ENCODE assay signal across 1 cellular context in the genomic region with DNA sequence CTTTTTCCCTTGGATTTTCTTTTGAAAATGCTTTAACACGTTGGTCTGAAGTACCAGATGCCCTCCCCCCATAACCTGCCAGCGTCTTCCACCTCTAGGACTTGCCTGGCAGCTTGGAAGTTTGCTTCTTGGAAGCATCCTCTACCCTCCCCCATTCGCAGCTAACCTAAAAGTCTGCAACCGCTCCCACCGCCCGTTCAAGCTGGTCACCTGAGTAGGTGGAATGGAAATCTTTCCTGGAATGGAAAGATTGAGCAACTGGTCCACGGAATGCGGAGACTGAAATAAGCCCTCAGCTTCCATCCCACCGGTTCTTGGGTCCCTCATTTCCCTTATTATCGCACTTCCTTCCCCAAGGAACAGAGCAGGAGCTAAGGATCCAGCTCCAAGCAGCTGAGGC.
TF ChIP-seq lines count a peak whose summit lies in the region.

No MANE protein-coding gene starts in this region.

TF ChIP-seq in HepG2, 621 proteins besides CTCF, POLR2A, EP300 and RAD21 (continued from another document):
- TF ChIP-seq SIX4 (CRISPR knock-in tag; IDR thresholded peaks at IDR 0.05), result no peak
- TF ChIP-seq DRAP1 (CRISPR knock-in tag; IDR thresholded peaks at IDR 0.05), result no peak
- TF ChIP-seq U2AF2 (IDR thresholded peaks at IDR 0.05; ENCODE audit: low read depth, low read length), result no peak
- TF ChIP-seq HMG20B (CRISPR knock-in tag; conservative IDR thresholded peaks at IDR 0.05), result no peak
- no peak for TF ChIP-seq STAT6 (CRISPR knock-in tag; IDR thresholded peaks at IDR 0.05; ENCODE audit: borderline replicate concordance)
